17 cellular contexts compared by ENCODE assay signal in genomic region chr2:237666606-237667005, GRCh38. TPM values are rescaled to one million over a fixed set of nuclear protein-coding genes. Genes with fewer than 3 reads are reported as not detected.
DNase-seq lines count a peak whose midpoint lies in the region; ATAC-seq and TF ChIP-seq lines count a peak whose summit lies in the region.
"Had no signal": no experiment of that assay in that cellular context is flagged by ENCODE, and none has a peak within 500 bp of the region (broad histone marks: within the 10 kb centered on the region; RNA-seq: fewer than 3 reads in every experiment).

No MANE protein-coding gene starts in this region.

- H3K36me3 ChIP-seq in BLaER1 (peaks cover 7% of the 10 kb centered on the region; the same call in 1 of the 2 replicates), psoas muscle (ENCODE audit: insufficient read depth in 1 of 2, low read depth in 1 of 2) (no peaks in the 10 kb centered on the region), heart right ventricle (no peaks in the 10 kb centered on the region)

- H3K9me3 Mint-ChIP-seq in memory B cell, result no peaks in the 10 kb centered on the region

- TF ChIP-seq CTCF in psoas muscle (IDR thresholded peaks at IDR 0.05), result no peak
- TF ChIP-seq CTCF in heart right ventricle (IDR thresholded peaks at IDR 0.05), result no peak

- H3K27ac ChIP-seq in BLaER1 (peak overlapping the region; percentile 14; the same call in 1 of the 2 replicates), psoas muscle (peak overlapping the region; percentile 85), heart right ventricle (no peak overlapping the region)

- H3K4me3 ChIP-seq in BLaER1 (no peak overlapping the region), psoas muscle (no peak overlapping the region), heart right ventricle (no peak overlapping the region)

- H3K27ac Mint-ChIP-seq in T-helper 17 cell (peak overlapping the region; percentile 39), memory B cell (peak overlapping the region; percentile 15)

- no peak for DNase-seq in T-helper 17 cell
- DNase-seq in memory B cell (ENCODE audit: low spot score in 2 of 2), result no peak
- no peak for DNase-seq in psoas muscle
- no peak for DNase-seq in heart right ventricle
- DNase-seq in HuH-7.5 (ENCODE audit: low spot score), result no peak
- DNase-seq: C1 segment of cervical spinal cord, DMS 273 treated with DMSO at 0.1 percent for 48 hours, GF-D8, NCI-H1105 treated with DMSO at 0.1 percent for 48 hours, NCI-H1694 treated with DMSO at 0.1 percent for 48 hours, NCI-H2107, NCI-H526 treated with DMSO at 0.1 percent for 48 hours, OCI-M1, RPMI8226, SIG-M5 had no signal

- peaks cover 99% of the 10 kb centered on the region for H3K4me1 ChIP-seq in BLaER1
- H3K4me1 ChIP-seq in psoas muscle, result peaks cover 57% of the 10 kb centered on the region
- peaks cover 18 to 71% (median 55%) of the 10 kb centered on the region in 9 donors for H3K4me1 ChIP-seq in heart right ventricle

- H3K4me1 Mint-ChIP-seq in T-helper 17 cell (peaks cover 9% of the 10 kb centered on the region), memory B cell (peaks cover 26% of the 10 kb centered on the region)

- WGBS in psoas muscle, 3 donors, result 73 to 84% (median 84%) methylated on average over 7 of the region's 7 CpGs
- 64 to 76% methylated on average over 7 of the region's 7 CpGs for WGBS in heart right ventricle, 2 donors

- intact Hi-C loops in psoas muscle (cut with DNase I) (no loop called here), heart right ventricle (cut with DNase I) (loop anchor here in 4 of 10 donors (5.0 to 10.0 kb wide), 4 partner anchors 39 to 82 kb away; partner anchors contain the start of genes LRRFIP1 (in 1 of the 4) and RAB17 (in 1 of the 4))

- H3K27me3 Mint-ChIP-seq in T-helper 17 cell (peaks cover 21% of the 10 kb centered on the region), memory B cell (peaks cover 20% of the 10 kb centered on the region)

- H3K9me3 ChIP-seq in BLaER1, result no peaks in the 10 kb centered on the region
- no peaks in the 10 kb centered on the region for H3K9me3 ChIP-seq in T-helper 17 cell (ENCODE audit: control insufficient read depth, low read length, poor library complexity, severe bottlenecking)
- H3K9me3 ChIP-seq in psoas muscle, result no peaks in the 10 kb centered on the region
- no peaks in the 10 kb centered on the region for H3K9me3 ChIP-seq in heart right ventricle

- H3K36me3 Mint-ChIP-seq in T-helper 17 cell (ENCODE audit: low read depth), result no peaks in the 10 kb centered on the region
- H3K36me3 Mint-ChIP-seq in memory B cell, result no peaks in the 10 kb centered on the region

- ATAC-seq in T-helper 17 cell (no peak), memory B cell (ENCODE audit: low read depth) (no peak), psoas muscle (no peak), heart right ventricle (no peak), GM21528 (IDR thresholded peaks at IDR 0.05; ENCODE audit: low FRiP score, unreplicated experiment) (no peak)

- H3K27me3 ChIP-seq in BLaER1 (no peaks in the 10 kb centered on the region), psoas muscle (ENCODE audit: insufficient read depth in 3 of 3, low read length in 2 of 3) (no peaks in the 10 kb centered on the region), heart right ventricle (no peaks in the 10 kb centered on the region)

- no peak overlapping the region for H3K9ac ChIP-seq in BLaER1

- H3K4me3 Mint-ChIP-seq in T-helper 17 cell (no peak overlapping the region), memory B cell (no peak overlapping the region)

- H4K20me1 ChIP-seq in BLaER1, result peaks cover 26% of the 10 kb centered on the region

- H3K4me2 ChIP-seq in BLaER1, result peak overlapping the region; percentile 60

RNA-seq across cellular contexts. Expression of gene LRRFIP1, which starts 39.2 kb away (rescaled TPM):
- total RNA-seq in T-helper 17 cell (100 to 1,000 TPM; 175 to 225 TPM), psoas muscle (100 to 1,000 TPM in 1 of 4 donors, 10 to 100 TPM in 3; 91.9 to 108 (median 93.4) TPM), heart right ventricle (100 to 1,000 TPM in 9 of 10 donors, 10 to 100 TPM in 1; 91.5 to 132 (median 112) TPM)
- polyA plus RNA-seq in psoas muscle (10 to 100 TPM; 42.3 to 62.6 (median 50.4) TPM), heart right ventricle (100 to 1,000 TPM; 103 to 111 TPM)

Comparison
In these comparisons a context has a peak if more than half of its experiments do, and no peak if none do; other contexts are left out.
1. H3K27ac ChIP-seq: peak in BLaER1 (single experiment) and psoas muscle (single experiment); none in heart right ventricle (0 of 10).